Comparison of ENCODE assay signal across 36 cellular contexts in the genomic region with DNA sequence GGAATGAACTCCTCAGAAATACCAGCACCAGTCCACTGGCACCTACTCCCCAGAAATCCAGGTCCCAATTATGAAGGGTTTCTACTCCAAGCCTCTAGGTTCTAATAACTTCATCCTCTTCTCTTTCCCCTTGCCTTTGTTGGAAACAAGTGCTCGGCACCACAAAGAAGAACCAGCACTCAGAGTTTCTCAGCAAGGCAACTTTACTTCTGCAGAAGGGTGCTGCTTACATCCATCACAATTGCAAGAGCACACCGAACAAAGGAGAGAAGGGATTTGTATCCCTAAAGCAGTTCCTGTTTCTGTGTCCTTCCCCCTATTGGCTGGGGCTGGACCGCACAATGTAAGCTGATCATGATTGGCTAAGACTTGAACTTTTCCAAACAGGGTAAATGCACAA.
"Had no signal": no experiment of that assay in that cellular context is flagged by ENCODE, and none has a peak within 500 bp of the region (broad histone marks: within the 10 kb centered on the region; RNA-seq: fewer than 3 reads in every experiment).

No MANE protein-coding gene starts in this region.

- DNase-seq: Karpas-422, Kasumi-1, MG63, MM.1S, MV-4-11, NCI-H1048, NCI-H1092, NCI-H1092 treated with DMSO at 0.1 percent for 48 hours, NCI-H1105, NCI-H1105 treated with DMSO at 0.1 percent for 48 hours, NCI-H1417, NCI-H1417 treated with DMSO at 0.1 percent for 48 hours, NCI-H1436, NCI-H1436 treated with DMSO at 0.1 percent for 48 hours, NCI-H146, NCI-H1694, NCI-H1694 treated with DMSO at 0.1 percent for 48 hours, NCI-H187, NCI-H187 treated with DMSO at 0.1 percent for 48 hours, NCI-H1930, NCI-H2029, NCI-H2029 treated with DMSO at 0.1 percent for 48 hours, NCI-H2081, NCI-H2081 treated with DMSO at 0.1 percent for 48 hours, NCI-H2107, NCI-H2171, NCI-H2171 treated with DMSO at 0.1 percent for 48 hours, NCI-H2227 treated with DMSO at 0.1 percent for 48 hours, NCI-H226, NCI-H345, NCI-H446, NCI-H446 treated with DMSO at 0.1 percent for 48 hours, NCI-H510A, NCI-H510A treated with DMSO at 0.1 percent for 48 hours, NCI-H524, NCI-H524 treated with DMSO at 0.1 percent for 48 hours had no signal

- H3K27me3 ChIP-seq: MG63 had no signal

- H3K9me3 ChIP-seq: MG63 had no signal

- H3K36me3 ChIP-seq: MG63 had no signal

- H3K4me3 ChIP-seq: MG63 had no signal
